Comparison of ENCODE assay signal across 20 cellular contexts in genomic region chr15:73331501-73331900, GRCh38. TPM values are rescaled to one million over a fixed set of nuclear protein-coding genes. Genes with fewer than 3 reads are reported as not detected.
DNase-seq lines count a peak whose midpoint lies in the region; ATAC-seq, FAIRE-seq and TF ChIP-seq lines count a peak whose summit lies in the region.
"Had no signal": no experiment of that assay in that cellular context is flagged by ENCODE, and none has a peak within 500 bp of the region (broad histone marks: within the 10 kb centered on the region; RNA-seq: fewer than 3 reads in every experiment).

No MANE protein-coding gene starts in this region.

- no peak for TF ChIP-seq CTCF in right lobe of liver (IDR thresholded peaks at IDR 0.05)
- no peak for TF ChIP-seq CTCF in HepG2 (CRISPR knock-in tag; IDR thresholded peaks at IDR 0.05)
- no peak for TF ChIP-seq CTCF in CD14-positive monocyte (IDR thresholded peaks at IDR 0.05)
- no peak for TF ChIP-seq CTCF in lower lobe of right lung (IDR thresholded peaks at IDR 0.05)
- no peak for TF ChIP-seq CTCF in upper lobe of right lung (IDR thresholded peaks at IDR 0.05)

- FAIRE-seq in HepG2 (lab: Jason Lieb, UNC), result no peak
- FAIRE-seq: A204.1, G401.6, GM12891, K562 had no signal

- in situ Hi-C loops in HepG2 (cut with HindIII; ENCODE audit: extremely low pct_ligation_motif_present, low pct_unique_long_range_greater_than_20kb), result no loop called here

- no peaks in the 10 kb centered on the region for H3K36me3 ChIP-seq in right lobe of liver
- no peaks in the 10 kb centered on the region for H3K36me3 ChIP-seq in HepG2 (replicated peaks in 1 of 2; ENCODE audit: control insufficient read depth in 1 of 2, insufficient read depth in 2 of 2, low read length in 2 of 2)
- no peaks in the 10 kb centered on the region for H3K36me3 ChIP-seq in lower lobe of right lung
- H3K36me3 ChIP-seq in upper lobe of right lung, result no peaks in the 10 kb centered on the region
- H3K36me3 ChIP-seq: BE2C, HAP-1 had no signal

- POLR2A ChIA-PET in HepG2 (lab: Yijun Ruan, JAX), result no interaction called here

- BruUV-seq in HepG2 (replicated peaks; lab: Mats Ljungman, UMichigan), result no TSS peak

- TF ChIP-seq POLR2A in right lobe of liver (IDR thresholded peaks at IDR 0.05), result no peak
- no peak for TF ChIP-seq POLR2A in HepG2 (IDR thresholded peaks at IDR 0.05; ENCODE audit: insufficient read depth in 1 of 2, low read depth in 2 of 2, low read length in 2 of 2)

- H3K27ac ChIP-seq in right lobe of liver (no peak overlapping the region), HepG2 (ENCODE audit: extremely low read length, insufficient read depth, low read length) (no peak overlapping the region), lower lobe of right lung (no peak overlapping the region), upper lobe of right lung (no peak overlapping the region)
- H3K27ac ChIP-seq: GM23248, HL-60 had no signal

- H3K4me3 ChIP-seq in right lobe of liver (no peak overlapping the region), HepG2 (replicated peaks in 1 of 3; ENCODE audit: insufficient read depth in 1 of 3, low read depth in 2 of 3, low read length in 3 of 3) (no peak overlapping the region), lower lobe of right lung (no peak overlapping the region), upper lobe of right lung (no peak overlapping the region)
- H3K4me3 ChIP-seq: GM23248, HAP-1, K562 had no signal

- H3K4me1 ChIP-seq in right lobe of liver (no peaks in the 10 kb centered on the region), HepG2 (ENCODE audit: insufficient read depth, low read length) (no peaks in the 10 kb centered on the region), lower lobe of right lung (no peaks in the 10 kb centered on the region), upper lobe of right lung (no peaks in the 10 kb centered on the region)
- H3K4me1 ChIP-seq: BE2C, HAP-1 had no signal

- H3K9me3 ChIP-seq in right lobe of liver (no peaks in the 10 kb centered on the region), HepG2 (ENCODE audit: low read length) (no peaks in the 10 kb centered on the region), lower lobe of right lung (no peaks in the 10 kb centered on the region), upper lobe of right lung (no peaks in the 10 kb centered on the region)
- H3K9me3 ChIP-seq: BE2C, HAP-1 had no signal

- H4K20me1 ChIP-seq in HepG2 (ENCODE audit: insufficient read depth, low read length), result no peaks in the 10 kb centered on the region

- H3K4me3 Mint-ChIP-seq in CD14-positive monocyte, result no peak overlapping the region
- H3K4me3 Mint-ChIP-seq: CD8-positive, alpha-beta T cell had no signal

- ATAC-seq in right lobe of liver (no peak), HepG2 (no peak), lower lobe of right lung (no peak), upper lobe of right lung (no peak), HG03159 (IDR thresholded peaks at IDR 0.05; ENCODE audit: unreplicated experiment) (no peak), GM18907 (IDR thresholded peaks at IDR 0.05; ENCODE audit: unreplicated experiment) (no peak)
- ATAC-seq: CD8-positive, alpha-beta T cell; K562 had no signal

- no peaks in the 10 kb centered on the region for H3K36me3 Mint-ChIP-seq in CD14-positive monocyte
- H3K36me3 Mint-ChIP-seq: CD8-positive, alpha-beta T cell had no signal

- no peak overlapping the region for H3K9ac ChIP-seq in HepG2 (ENCODE audit: insufficient read depth, low read depth, low read length)
- H3K9ac ChIP-seq: GM23248 had no signal

- peaks cover 13 to 17% (median 15%) of the 10 kb centered on the region in 3 donors for H3K27me3 Mint-ChIP-seq in CD14-positive monocyte (ENCODE audit: low read depth in 3 of 3)

- intact Hi-C loops in right lobe of liver (cut with DNase I), result no loop called here
- intact Hi-C loops in HepG2 (cut with micrococcal nuclease; ENCODE audit: unreplicated experiment), result no loop called here
- intact Hi-C loops in CD14-positive monocyte (cut with micrococcal nuclease), result no loop called here
- intact Hi-C loops in lower lobe of right lung (cut with DNase I), result no loop called here
- intact Hi-C loops in upper lobe of right lung (cut with DNase I), result no loop called here

- no peak overlapping the region for H3K27ac Mint-ChIP-seq in CD14-positive monocyte
- H3K27ac Mint-ChIP-seq: CD8-positive, alpha-beta T cell had no signal

- no peak for TF ChIP-seq RAD21 in HepG2 (CRISPR knock-in tag; IDR thresholded peaks at IDR 0.05)

- H3K27me3 ChIP-seq in right lobe of liver (no peaks in the 10 kb centered on the region), HepG2 (ENCODE audit: control insufficient read depth in 1 of 2, insufficient read depth in 2 of 2, low read length in 2 of 2) (peaks cover 0 to 23% of the 10 kb centered on the region in 2 experiments; a peak in 4 of 5 replicates), lower lobe of right lung (ENCODE audit: low read depth) (no peaks in the 10 kb centered on the region), upper lobe of right lung (no peaks in the 10 kb centered on the region)
- H3K27me3 ChIP-seq: BE2C had no signal

- TF ChIP-seq EP300 in HepG2 (IDR thresholded peaks at IDR 0.05; ENCODE audit: low read depth in 2 of 2, low read length in 2 of 2) (no peak), HepG2 (CRISPR knock-in tag; IDR thresholded peaks at IDR 0.05; ENCODE audit: borderline replicate concordance) (no peak)

- peak in 2 of 3 donors; percentile 1 to 22 for DNase-seq in right lobe of liver
- no peak for DNase-seq in HepG2 (ENCODE audit: low spot score)
- peak; percentile 14 for DNase-seq in CD14-positive monocyte (ENCODE audit: low spot score)
- DNase-seq in lower lobe of right lung, result peak; percentile 24
- DNase-seq in upper lobe of right lung, result peak; percentile 32
- DNase-seq: ACHN; BE2C; Calu3; CD8-positive, alpha-beta T cell; IMR-90 had no signal

- peaks cover 0 to 2% (median 0%) of the 10 kb centered on the region in 7 donors for H3K9me3 Mint-ChIP-seq in CD14-positive monocyte
- H3K9me3 Mint-ChIP-seq: CD8-positive, alpha-beta T cell had no signal

- CTCF ChIA-PET in HepG2 (lab: Yijun Ruan, JAX; ENCODE audit: low intra/inter-chr PET ratio, low total read pairs), result no interaction called here

- no peak overlapping the region for H3K4me2 ChIP-seq in HepG2 (ENCODE audit: low read depth, low read length)

- H3K79me2 ChIP-seq in HepG2 (ENCODE audit: insufficient read depth, low read length), result no peaks in the 10 kb centered on the region

- H3K4me1 Mint-ChIP-seq in CD14-positive monocyte, result no peaks in the 10 kb centered on the region

- no peak overlapping the region for H2AFZ ChIP-seq in HepG2 (ENCODE audit: low read length)
- H2AFZ ChIP-seq: GM23248 had no signal

- WGBS in right lobe of liver (ENCODE audit: insufficient coverage, low coverage, low lambda C conversion rate, missing lambda C conversion rate), result 84% methylated on average over 2 of the region's 5 CpGs
- WGBS in HepG2 (ENCODE audit: low lambda C conversion rate), result 4% methylated on average over 5 of the region's 5 CpGs

TF ChIP-seq in HepG2, 621 proteins besides CTCF, POLR2A, EP300 and RAD21:
- no peak for TF ChIP-seq ZNF224 (CRISPR knock-in tag; IDR thresholded peaks at IDR 0.05)
- TF ChIP-seq ZSCAN25 (CRISPR knock-in tag; IDR thresholded peaks at IDR 0.05), result no peak
- TF ChIP-seq NRL (CRISPR knock-in tag; IDR thresholded peaks at IDR 0.05; ENCODE audit: borderline replicate concordance), result no peak
- TF ChIP-seq TBL1XR1 (IDR thresholded peaks at IDR 0.05; ENCODE audit: borderline replicate concordance, low read length, partially characterized antibody), result no peak

RNA-seq across cellular contexts. Expression of gene HCN4, which starts 37.3 kb away (rescaled TPM):
- total RNA-seq in right lobe of liver, result under 1 TPM in 1 of 6 experiments, not detected in 5; 0.06 TPM
- total RNA-seq in HepG2 (2016; rRNA removed; fragmentation: Illumina TruSeq; extraction: Trizol), result not detected in 2 replicates
- total RNA-seq in HepG2 (2016; cell fraction: cytosol; rRNA removed; fragmentation: Illumina TruSeq; extraction: Trizol; ENCODE audit: low read depth), result not detected in 2 replicates
- not detected in 2 replicates for total RNA-seq in HepG2 (2016; cell fraction: insoluble cytoplasmic fraction; rRNA removed; fragmentation: Illumina TruSeq; extraction: Trizol)
- total RNA-seq in HepG2 (2016; cell fraction: membrane; rRNA removed; fragmentation: Illumina TruSeq; extraction: Trizol), result not detected in 2 replicates
- not detected in 2 replicates for total RNA-seq in HepG2 (2016; cell fraction: nucleus; rRNA removed; fragmentation: Illumina TruSeq; extraction: Trizol)
- polyA plus RNA-seq in HepG2 (2011; rRNA removed), result not detected in 2 replicates
- polyA plus RNA-seq in HepG2 (2011; cell fraction: cytosol; rRNA removed), result not detected in 2 replicates
- not detected in 2 replicates for polyA plus RNA-seq in HepG2 (2011; cell fraction: nucleus; rRNA removed)
- polyA plus RNA-seq in HepG2 (2012), result not detected in 2 replicates
- polyA plus RNA-seq in HepG2 (2016; cell fraction: cytosol; fragmentation: Illumina TruSeq; extraction: Trizol; ENCODE audit: low read depth), result not detected in 2 replicates
- polyA plus RNA-seq in HepG2 (2016; cell fraction: insoluble cytoplasmic fraction; fragmentation: Illumina TruSeq; extraction: Trizol; ENCODE audit: low read depth), result not detected in 2 replicates
- polyA plus RNA-seq in HepG2 (2016; cell fraction: membrane; fragmentation: Illumina TruSeq; extraction: Trizol; ENCODE audit: low read depth), result not detected in 2 replicates
- not detected in 2 replicates for polyA plus RNA-seq in HepG2 (2016; cell fraction: nucleus; fragmentation: Illumina TruSeq; extraction: Trizol; ENCODE audit: insufficient read depth, low read depth)
- polyA minus RNA-seq in HepG2 (2011; rRNA and poly(A)+ RNA removed; ENCODE audit: low replicate concordance), result 0.05 TPM in 1 of 2 replicates, not detected in the other
- not detected in 2 replicates for polyA minus RNA-seq in HepG2 (2011; cell fraction: cytosol; rRNA and poly(A)+ RNA removed)
- not detected in 2 replicates for polyA minus RNA-seq in HepG2 (2011; cell fraction: nucleus; rRNA and poly(A)+ RNA removed)
- not detected for polyA plus RNA-seq in CD14-positive monocyte
- 0.18 TPM for total RNA-seq in lower lobe of right lung
- total RNA-seq in upper lobe of right lung, result 0.06 TPM
- total RNA-seq: CD8-positive, alpha-beta T cell; GM23248; HT1080; IMR-90; K562 had no signal
- polyA plus RNA-seq: IMR-90, K562 had no signal
